Comparison of ENCODE assay signal across 14 cellular contexts in the genomic region with DNA sequence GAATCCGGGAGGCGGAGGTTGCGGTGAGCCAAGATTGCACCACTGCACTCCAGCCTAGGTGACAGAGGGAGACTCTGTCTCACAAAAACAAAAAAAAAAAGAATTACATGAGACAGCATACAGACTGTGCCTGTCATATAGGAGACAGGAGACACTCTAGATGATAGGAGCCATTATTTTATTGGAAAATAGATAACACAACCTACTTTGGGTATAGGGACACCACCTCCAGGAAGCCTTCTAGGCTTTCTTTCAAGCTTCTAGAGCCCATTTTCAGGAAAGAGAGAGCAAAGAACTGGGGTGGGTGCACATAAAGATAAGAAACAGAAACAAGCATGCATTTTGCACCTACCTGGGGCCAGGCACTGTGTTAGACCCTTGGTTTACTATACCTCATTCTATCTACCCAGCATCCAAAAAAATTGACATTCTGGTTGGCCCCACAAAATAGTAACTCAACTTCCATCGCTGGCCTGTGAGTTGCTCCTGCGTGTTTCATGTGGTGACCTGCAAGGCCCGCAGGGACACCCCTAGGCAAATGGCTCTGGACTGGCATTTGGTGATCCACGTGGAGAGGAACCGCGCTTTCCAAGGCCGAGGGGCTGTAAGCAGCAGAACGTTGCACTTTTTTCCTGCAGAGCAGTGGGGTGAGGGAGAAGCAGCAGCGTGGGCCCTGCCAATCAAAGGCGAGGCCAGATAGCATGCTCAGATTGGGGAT. TPM values are rescaled to one million over a fixed set of nuclear protein-coding genes. Genes with fewer than 3 reads are reported as not detected.
A peak's percentile ranks its signal among the peaks of the same experiment; 100 is the strongest.
DNase-seq lines count a peak whose midpoint lies in the region; ATAC-seq and TF ChIP-seq lines count a peak whose summit lies in the region.
"Had no signal": no experiment of that assay in that cellular context is flagged by ENCODE, and none has a peak within 500 bp of the region (broad histone marks: within the 10 kb centered on the region; RNA-seq: fewer than 3 reads in every experiment).

No MANE protein-coding gene starts in this region.

- H3K4me2 ChIP-seq in GM23338 (no peak overlapping the region), neural cell (ENCODE audit: low read length) (no peak overlapping the region)

- no peaks in the 10 kb centered on the region for H3K27me3 ChIP-seq in GM23338 (ENCODE audit: insufficient read depth)
- no peaks in the 10 kb centered on the region for H3K27me3 ChIP-seq in neural cell (ENCODE audit: insufficient read depth, low read depth, low read length)
- H3K27me3 ChIP-seq in upper lobe of right lung = no peaks in the 10 kb centered on the region
- H3K27me3 ChIP-seq: BE2C had no signal

- H4K20me1 ChIP-seq in GM23338 (replicated peaks; ENCODE audit: insufficient read depth) = no peaks in the 10 kb centered on the region
- no peaks in the 10 kb centered on the region for H4K20me1 ChIP-seq in neural cell (ENCODE audit: insufficient read depth)

- H3K4me3 ChIP-seq in GM23338 (no peak overlapping the region), neural cell (ENCODE audit: low read length) (peak overlapping the region; percentile 23), upper lobe of right lung (no peak overlapping the region)

- H3K27ac ChIP-seq in GM23338 (ENCODE audit: low read depth) = no peak overlapping the region
- peak overlapping the region; percentile 46 for H3K27ac ChIP-seq in caudate nucleus (ENCODE audit: low read depth, low read length)
- H3K27ac ChIP-seq in neural cell (ENCODE audit: low read length) = peak overlapping the region; percentile 47
- no peak overlapping the region for H3K27ac ChIP-seq in upper lobe of right lung
- H3K27ac ChIP-seq: C4-2B had no signal

- H3K36me3 ChIP-seq in GM23338 (ENCODE audit: insufficient read depth) = no peaks in the 10 kb centered on the region
- no peaks in the 10 kb centered on the region for H3K36me3 ChIP-seq in neural cell (ENCODE audit: insufficient read depth, low read length)
- no peaks in the 10 kb centered on the region for H3K36me3 ChIP-seq in upper lobe of right lung
- H3K36me3 ChIP-seq: BE2C had no signal

- H3K79me2 ChIP-seq in GM23338 (replicated peaks; ENCODE audit: insufficient read depth) (no peaks in the 10 kb centered on the region), neural cell (replicated peaks; ENCODE audit: insufficient read depth, low read length) (no peaks in the 10 kb centered on the region)

- TF ChIP-seq CTCF in GM23338 (conservative IDR thresholded peaks at IDR 0.05; ENCODE audit: low read depth in 2 of 2) (no peak), neural cell (IDR thresholded peaks at IDR 0.05; ENCODE audit: poor library complexity, severe bottlenecking) (no peak), upper lobe of right lung (IDR thresholded peaks at IDR 0.05) (no peak)

- TF ChIP-seq RAD21 in neural cell (conservative IDR thresholded peaks at IDR 0.05) = no peak

- H3K9me3 ChIP-seq in neural cell (ENCODE audit: low read length) (no peaks in the 10 kb centered on the region), upper lobe of right lung (no peaks in the 10 kb centered on the region)
- H3K9me3 ChIP-seq: BE2C had no signal

- H3K9me2 ChIP-seq in GM23338 (ENCODE audit: insufficient read depth) (no peaks in the 10 kb centered on the region), neural cell (ENCODE audit: insufficient read depth, low read length) (no peaks in the 10 kb centered on the region)

- peaks cover 4% of the 10 kb centered on the region; the same call in 1 of the 3 replicates for H3K4me1 Mint-ChIP-seq in GM23338
- H3K4me1 Mint-ChIP-seq: CD4-positive, alpha-beta memory T cell had no signal

- DNase-seq in GM23338 (ENCODE audit: low spot score) (no peak), caudate nucleus (lab: John Stamatoyannopoulos, UW) (no peak), upper lobe of right lung (peak; percentile 31), medulla oblongata (ENCODE audit: extremely low spot score) (no peak)
- DNase-seq in stimulated activated CD4-positive, alpha-beta T cell treated with anti-CD3 and anti-CD28 coated beads, Interleukin-4, amount 100 ng/mL, for 1 hour = no peak
- DNase-seq: BE2C; CD4-positive, alpha-beta memory T cell; DMS153; DND-41; GDM1 had no signal

- H3K4me1 ChIP-seq in GM23338 (ENCODE audit: insufficient read depth) (no peaks in the 10 kb centered on the region), upper lobe of right lung (no peaks in the 10 kb centered on the region)
- H3K4me1 ChIP-seq: BE2C had no signal

- H3K9ac ChIP-seq in neural cell (ENCODE audit: low read length) = peak overlapping the region; percentile 28

- peaks cover 5% of the 10 kb centered on the region for H3K27me3 Mint-ChIP-seq in GM23338 (ENCODE audit: insufficient read depth, low read depth, poor library complexity)

- H3K9me3 Mint-ChIP-seq in GM23338 = no peaks in the 10 kb centered on the region
- H3K9me3 Mint-ChIP-seq: CD4-positive, alpha-beta memory T cell had no signal

- peak overlapping the region; percentile 81; the same call in 1 of the 2 replicates for H2AFZ ChIP-seq in GM23338
- H2AFZ ChIP-seq in neural cell (ENCODE audit: low read depth, low read length) = peak overlapping the region; percentile 15

- ATAC-seq in GM23338 (no peak), upper lobe of right lung (no peak), GM19351 (IDR thresholded peaks at IDR 0.05; ENCODE audit: unreplicated experiment) (no peak)

- intact Hi-C loops in upper lobe of right lung (cut with DNase I) = no loop called here

- H3K36me3 Mint-ChIP-seq in GM23338 (ENCODE audit: low read depth) = no peaks in the 10 kb centered on the region
- H3K36me3 Mint-ChIP-seq: CD4-positive, alpha-beta memory T cell had no signal

- no peaks in the 10 kb centered on the region for H3F3A ChIP-seq in GM23338 (replicated peaks; ENCODE audit: low read depth)
- H3F3A ChIP-seq in neural cell (ENCODE audit: insufficient read depth, low read length, poor library complexity, severe bottlenecking) = no peaks in the 10 kb centered on the region

- H3K4me3 Mint-ChIP-seq in GM23338 = no peak overlapping the region
- H3K4me3 Mint-ChIP-seq: CD4-positive, alpha-beta memory T cell; IgD-negative memory B cell had no signal

- no peak for TF ChIP-seq EP300 in neural cell (conservative IDR thresholded peaks at IDR 0.05; ENCODE audit: poor library complexity, severe bottlenecking)

- H3K27ac Mint-ChIP-seq in GM23338 = no peak overlapping the region
- H3K27ac Mint-ChIP-seq: CD4-positive, alpha-beta memory T cell; IgD-negative memory B cell had no signal

TF ChIP-seq in GM23338, 12 proteins besides CTCF, POLR2A, EP300 and RAD21 (continues in another document):
- no peak for TF ChIP-seq NANOG (IDR thresholded peaks at IDR 0.05; ENCODE audit: borderline replicate concordance)
- no peak for TF ChIP-seq CREB1 (CRISPR knock-in tag; IDR thresholded peaks at IDR 0.05; ENCODE audit: low read depth)
- TF ChIP-seq ZNF114 (CRISPR knock-in tag; IDR thresholded peaks at IDR 0.05) = no peak

TF ChIP-seq in neural cell, 6 proteins besides CTCF, POLR2A, EP300 and RAD21:
- TF ChIP-seq TAF1 (IDR thresholded peaks at IDR 0.05; ENCODE audit: low read depth) = no peak
- TF ChIP-seq MXI1 (conservative IDR thresholded peaks at IDR 0.05; ENCODE audit: poor library complexity, severe bottlenecking) = peak; percentile 26
- TF ChIP-seq EZH2 (IDR thresholded peaks at IDR 0.05; ENCODE audit: borderline replicate concordance, insufficient read depth, low read length, poor library complexity, severe bottlenecking) = no peak
TF ChIP-seq in neural cell: peak in this region for 1.

RNA-seq across cellular contexts. Expression of gene CACUL1, which starts 57.1 kb away (rescaled TPM):
- 31.3 and 46.4 TPM in 2 replicates for total RNA-seq in GM23338 (2014; rRNA removed; shearing (Covaris generic))
- polyA plus RNA-seq in GM23338 (2016; fragmentation: Nextera tagmentation; extraction: Ambion mirVana) (47.2 and 59.4 TPM in 2 replicates), neural cell (12.8 and 13.8 TPM in 2 replicates)
- 39.7 and 41.8 TPM in 2 replicates for polyA minus RNA-seq in neural cell
- 47.7 TPM for total RNA-seq in upper lobe of right lung

Comparison
In these comparisons a context has a peak if more than half of its experiments do, and no peak if none do; other contexts are left out.
1. H3K27ac ChIP-seq: peak in caudate nucleus (single experiment) and neural cell (single experiment); none in GM23338 (single experiment) and upper lobe of right lung (single experiment).